ENCODE assay signal across 10 cellular contexts in genomic region chr15:96404560-96404959, GRCh38.
"Had no signal": no experiment of that assay in that cellular context is flagged by ENCODE, and none has a peak within 500 bp of the region (broad histone marks: within the 10 kb centered on the region; RNA-seq: fewer than 3 reads in every experiment).

No MANE protein-coding gene starts in this region.

- H3K4me2 ChIP-seq: KMS-11 had no signal

- FAIRE-seq: HTR-8/SVneo had no signal

- DNase-seq: GM23248, GOT3, H7, HFFc6, Karpas-422, KBM-7 had no signal

- H3K9ac ChIP-seq: GM23248, KMS-11 had no signal

- ATAC-seq: HCT116 had no signal

- H3K4me3 ChIP-seq: GM23248, HAP-1 had no signal

- H3K4me1 ChIP-seq: HAP-1 had no signal

- H2AFZ ChIP-seq: GM23248 had no signal

- H3K36me3 ChIP-seq: HAP-1 had no signal

- H3K9me3 ChIP-seq: HAP-1 had no signal

- H3K27ac ChIP-seq: GM23248, KMS-11 had no signal
